Comparison of ENCODE assay signal across 6 cellular contexts in the genomic region with DNA sequence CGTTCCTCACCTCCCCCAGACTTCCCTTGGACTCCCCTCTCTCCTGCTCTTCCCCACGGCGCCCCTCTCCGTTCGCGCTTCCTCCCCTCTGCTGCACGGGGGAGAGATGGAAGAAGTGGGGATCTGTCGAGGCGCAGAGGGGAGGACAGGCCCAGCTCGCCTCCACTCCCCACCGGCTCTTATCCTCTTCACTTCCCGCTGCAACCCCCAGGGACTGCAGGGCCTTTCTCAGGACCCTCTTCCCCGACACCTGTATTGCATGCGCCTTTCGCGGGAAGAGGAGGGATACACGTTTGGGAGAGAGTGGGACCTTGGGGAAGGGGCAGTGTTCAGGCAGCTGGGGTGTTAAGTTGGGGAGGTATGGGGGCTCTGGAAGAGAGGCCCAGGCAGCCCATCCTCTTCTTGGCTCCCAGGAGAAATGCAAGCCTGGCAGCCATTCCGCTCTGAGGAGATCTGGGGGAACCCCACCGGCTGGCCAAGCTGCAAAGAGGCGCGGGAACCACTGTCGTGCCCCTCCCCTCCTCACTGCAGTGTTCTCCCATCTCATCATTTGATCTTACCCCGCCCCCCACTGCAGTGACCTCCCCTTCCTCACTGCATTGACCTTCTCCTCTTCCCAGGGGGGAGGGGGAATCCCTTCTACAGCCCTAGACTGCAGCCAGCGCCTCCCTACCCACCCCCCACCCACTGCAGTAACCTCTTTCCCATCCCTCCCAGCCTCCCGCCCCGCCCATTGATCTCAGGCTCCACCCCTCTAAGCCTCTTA. TPM values are rescaled to one million over a fixed set of nuclear protein-coding genes. Genes with fewer than 3 reads are reported as not detected.
A peak's percentile ranks its signal among the peaks of the same experiment; 100 is the strongest.
DNase-seq lines count a peak whose midpoint lies in the region; ATAC-seq and FAIRE-seq lines count a peak whose summit lies in the region.

No MANE protein-coding gene starts in this region.

- peak overlapping the region; percentile 76 for H3K9ac ChIP-seq in iPS-15b (ENCODE audit: low read depth, low read length)

- no peaks in the 10 kb centered on the region for H3K36me3 ChIP-seq in SJCRH30
- H3K36me3 ChIP-seq in iPS-15b (ENCODE audit: control insufficient read depth, insufficient read depth, low read length) = peaks cover 33% of the 10 kb centered on the region

- no peak for ATAC-seq in GM21423 (IDR thresholded peaks at IDR 0.05; ENCODE audit: unreplicated experiment)

- H3K27me3 ChIP-seq in SJCRH30 = peaks cover 23% of the 10 kb centered on the region
- H3K27me3 ChIP-seq in iPS-15b (ENCODE audit: control insufficient read depth, insufficient read depth, low read length) = no peaks in the 10 kb centered on the region

- peak; percentile 75 for FAIRE-seq in GM18507 (lab: Jason Lieb, UNC)

- H3K4me3 ChIP-seq in SJCRH30 = peak overlapping the region; percentile 55
- H3K4me3 ChIP-seq in iPS-15b (ENCODE audit: low read depth, low read length) = peak overlapping the region; percentile 86

- H3K4me1 ChIP-seq in SJCRH30 (no peaks in the 10 kb centered on the region), iPS-15b (ENCODE audit: control insufficient read depth, insufficient read depth, low read length) (peaks cover 16% of the 10 kb centered on the region)

- no peak for DNase-seq in GM18507 (ENCODE audit: extremely low spot score, insufficient read length, low read depth)
- no peak for DNase-seq in SJCRH30
- no peak for DNase-seq in kidney tubule cell (ENCODE audit: low spot score)
- DNase-seq in activated CD4-positive, CD25-positive, alpha-beta regulatory T cell treated with anti-CD3 and anti-CD28 coated beads, Interleukin-2, amount 50 U/mL, for 72 hours = no peak

- no peak overlapping the region for H3K27ac ChIP-seq in SJCRH30

- no peaks in the 10 kb centered on the region for H3K9me3 ChIP-seq in SJCRH30 (replicated peaks)
- H3K9me3 ChIP-seq in iPS-15b (ENCODE audit: control insufficient read depth, insufficient read depth, low read length) = no peaks in the 10 kb centered on the region

RNA-seq across cellular contexts. Expression of a gene that starts 0.8 kb away (rescaled TPM):
- total RNA-seq in SJCRH30 (2014; rRNA removed; shearing (Covaris generic)) = 1.8 and 2.1 TPM in 2 replicates

RNA-seq across cellular contexts. Expression of a gene that starts 10.6 kb away (rescaled TPM):
- total RNA-seq in SJCRH30 (2014; rRNA removed; shearing (Covaris generic)) = 3.6 and 3.8 TPM in 2 replicates

RNA-seq across cellular contexts. Expression of a gene that starts 12.6 kb away (rescaled TPM):
- 13.2 and 14.2 TPM in 2 replicates for total RNA-seq in SJCRH30 (2014; rRNA removed; shearing (Covaris generic))

RNA-seq across cellular contexts. Expression of a gene that starts 28.4 kb away (rescaled TPM):
- not detected in 2 replicates for total RNA-seq in SJCRH30 (2014; rRNA removed; shearing (Covaris generic))

RNA-seq across cellular contexts. Expression of a gene that starts 28.6 kb away (rescaled TPM):
- total RNA-seq in SJCRH30 (2014; rRNA removed; shearing (Covaris generic)) = 193 and 245 TPM in 2 replicates
